ENCODE assay signal across 20 cellular contexts in the genomic region with DNA sequence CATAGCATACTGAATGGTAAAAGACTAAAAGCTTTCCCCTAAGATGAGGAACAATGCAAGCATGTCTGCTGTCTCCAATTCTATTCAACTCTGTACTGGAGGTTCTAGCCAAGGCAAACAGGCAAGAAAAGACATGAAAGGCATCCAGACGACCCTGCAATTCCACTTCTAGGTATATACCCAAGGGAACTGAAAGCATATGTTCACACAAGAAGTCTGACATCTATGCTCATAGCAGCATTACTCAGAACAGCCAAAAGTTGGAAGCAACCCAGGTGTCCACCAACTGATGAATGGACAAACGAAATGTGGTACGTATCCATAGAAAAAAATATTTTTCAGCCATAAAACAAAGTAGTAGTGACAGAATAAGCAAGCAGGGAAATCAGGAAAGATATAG.
"Had no signal": no experiment of that assay in that cellular context is flagged by ENCODE, and none has a peak within 500 bp of the region (broad histone marks: within the 10 kb centered on the region; RNA-seq: fewer than 3 reads in every experiment).

No MANE protein-coding gene starts in this region.

- H3K4me3 ChIP-seq: colonic mucosa, esophagus squamous epithelium, heart right ventricle, spleen, testis, tibial nerve had no signal

- H3K27ac ChIP-seq: colonic mucosa, esophagus squamous epithelium, heart right ventricle, spleen, testis, tibial nerve had no signal

- H3K36me3 ChIP-seq: colonic mucosa had no signal

- H3K27me3 Mint-ChIP-seq: naive thymus-derived CD4-positive, alpha-beta T cell; stimulated activated naive B cell treated with anti-CD40 and anti-IgM and Interleukin-4, amounts not matched to agents 10 μg/mL and 1 μg/mL and 100 μg/mL, for 72 hours; stimulated activated naive CD8-positive, alpha-beta T cell treated with anti-CD3 and anti-CD28 coated beads, Interleukin-15, amount 100 ng/mL, for 72 hours had no signal

- H3K27me3 ChIP-seq: colonic mucosa, esophagus squamous epithelium, heart right ventricle, spleen, testis, tibial nerve had no signal

- FAIRE-seq: frontal cortex, islet of Langerhans had no signal

- H3K4me1 Mint-ChIP-seq: naive thymus-derived CD4-positive, alpha-beta T cell; stimulated activated naive B cell treated with anti-CD40 and anti-IgM and Interleukin-4, amounts not matched to agents 10 μg/mL and 1 μg/mL and 100 μg/mL, for 72 hours; stimulated activated naive CD8-positive, alpha-beta T cell treated with anti-CD3 and anti-CD28 coated beads, Interleukin-15, amount 100 ng/mL, for 72 hours had no signal

- H3K9me3 ChIP-seq: colonic mucosa, testis had no signal

- H3K4me1 ChIP-seq: colonic mucosa, spleen, testis, tibial nerve had no signal

- H3K27ac Mint-ChIP-seq: naive thymus-derived CD4-positive, alpha-beta T cell; nephron progenitor cell; stimulated activated naive B cell treated with anti-CD40 and anti-IgM and Interleukin-4, amounts not matched to agents 10 μg/mL and 1 μg/mL and 100 μg/mL, for 72 hours; stimulated activated naive CD8-positive, alpha-beta T cell treated with anti-CD3 and anti-CD28 coated beads, Interleukin-15, amount 100 ng/mL, for 72 hours had no signal

- H3K4me3 Mint-ChIP-seq: naive thymus-derived CD4-positive, alpha-beta T cell; nephron progenitor cell; stimulated activated naive B cell treated with anti-CD40 and anti-IgM and Interleukin-4, amounts not matched to agents 10 μg/mL and 1 μg/mL and 100 μg/mL, for 72 hours; stimulated activated naive CD8-positive, alpha-beta T cell treated with anti-CD3 and anti-CD28 coated beads, Interleukin-15, amount 100 ng/mL, for 72 hours had no signal

- ATAC-seq: heart right ventricle; naive thymus-derived CD4-positive, alpha-beta T cell; sciatic nerve; stimulated activated naive B cell treated with anti-CD40 and anti-IgM and Interleukin-4, amounts not matched to agents 10 μg/mL and 1 μg/mL and 100 μg/mL, for 72 hours; stimulated activated naive CD8-positive, alpha-beta T cell treated with anti-CD3 and anti-CD28 coated beads, Interleukin-15, amount 100 ng/mL, for 72 hours had no signal

- DNase-seq: colonic mucosa; dermis blood vessel endothelial cell; esophagus squamous epithelium; heart right ventricle; hypothalamus; kidney glomerular epithelial cell; mammary epithelial cell; naive thymus-derived CD4-positive, alpha-beta T cell; nephron progenitor cell; spleen; stimulated activated CD4-positive, alpha-beta T cell treated with anti-CD3 and anti-CD28 coated beads, Interleukin-15, amount 100 ng/mL, for 24 hours; stimulated activated CD4-positive, alpha-beta T cell treated with anti-CD3 and anti-CD28 coated beads, Interleukin-1b, Interleukin-23, amount 100 ng/mL, for 48 hours; stimulated activated CD4-positive, alpha-beta T cell treated with anti-CD3 and anti-CD28 coated beads, Interleukin-4, amount 100 ng/mL, for 4 hours; stimulated activated naive B cell treated with anti-CD40 and anti-IgM and Interleukin-4, amounts not matched to agents 10 μg/mL and 1 μg/mL and 100 μg/mL, for 72 hours; stimulated activated naive CD8-positive, alpha-beta T cell treated with anti-CD3 and anti-CD28 coated beads, Interleukin-15, amount 100 ng/mL, for 72 hours; testis had no signal
